ENCODE assay signal across 19 cellular contexts in genomic region chr14:100738269-100738691, GRCh38. TPM values are rescaled to one million over a fixed set of nuclear protein-coding genes. Genes with fewer than 3 reads are reported as not detected.
"Had no signal": no experiment of that assay in that cellular context is flagged by ENCODE, and none has a peak within 500 bp of the region (broad histone marks: within the 10 kb centered on the region; RNA-seq: fewer than 3 reads in every experiment).

No MANE protein-coding gene starts in this region.

- H3K27ac Mint-ChIP-seq: activated naive CD4-positive, alpha-beta T cell treated with anti-CD3 and anti-CD28 coated beads, Interleukin-2, amount 50 U/mL, for 24 hours; stimulated activated memory B cell treated with anti-CD40 and anti-IgM and Interleukin-4, amounts not matched to agents 10 μg/mL and 1 μg/mL and 100 μg/mL, for 72 hours had no signal

- DNase-seq: activated CD4-positive, CD25-positive, alpha-beta regulatory T cell; activated T-cell treated with anti-CD3 and anti-CD28 coated beads for 4 hours; midbrain; stimulated activated CD4-positive, alpha-beta T cell treated with anti-CD3 and anti-CD28 coated beads, Interleukin-2, amount 100 ng/mL, for 48 hours; SW 1271; thyroid gland had no signal

- H3K36me3 ChIP-seq: cardiac muscle cell, neural progenitor cell, ovary, thyroid gland had no signal

- H3K27me3 Mint-ChIP-seq: stimulated activated memory B cell treated with anti-CD40 and anti-IgM and Interleukin-4, amounts not matched to agents 10 μg/mL and 1 μg/mL and 100 μg/mL, for 72 hours had no signal

- ATAC-seq: stimulated activated memory B cell treated with anti-CD40 and anti-IgM and Interleukin-4, amounts not matched to agents 10 μg/mL and 1 μg/mL and 100 μg/mL, for 72 hours had no signal

- H3K36me3 Mint-ChIP-seq: activated naive CD4-positive, alpha-beta T cell treated with anti-CD3 and anti-CD28 coated beads, Interleukin-2, amount 50 U/mL, for 24 hours; stimulated activated memory B cell treated with anti-CD40 and anti-IgM and Interleukin-4, amounts not matched to agents 10 μg/mL and 1 μg/mL and 100 μg/mL, for 72 hours had no signal

- H3K9me3 ChIP-seq: adrenal gland, ovary, thyroid gland had no signal

- H3K4me3 ChIP-seq: adrenal gland, cardiac muscle cell, dorsolateral prefrontal cortex, neural progenitor cell, ovary, thyroid gland had no signal

- H3K4me1 Mint-ChIP-seq: activated naive CD4-positive, alpha-beta T cell treated with anti-CD3 and anti-CD28 coated beads, Interleukin-2, amount 50 U/mL, for 24 hours; stimulated activated memory B cell treated with anti-CD40 and anti-IgM and Interleukin-4, amounts not matched to agents 10 μg/mL and 1 μg/mL and 100 μg/mL, for 72 hours had no signal

- H3K4me3 Mint-ChIP-seq: activated naive CD4-positive, alpha-beta T cell treated with anti-CD3 and anti-CD28 coated beads, Interleukin-2, amount 50 U/mL, for 24 hours; neural progenitor cell; stimulated activated memory B cell treated with anti-CD40 and anti-IgM and Interleukin-4, amounts not matched to agents 10 μg/mL and 1 μg/mL and 100 μg/mL, for 72 hours had no signal

- H3K4me1 ChIP-seq: adrenal gland, neural progenitor cell had no signal

- H3K27ac ChIP-seq: adrenal gland, cardiac muscle cell, dorsolateral prefrontal cortex, neural progenitor cell, ovary, thyroid gland had no signal

- FAIRE-seq: endometrium, urothelium cell line had no signal

- H3K9me3 Mint-ChIP-seq: activated naive CD4-positive, alpha-beta T cell treated with anti-CD3 and anti-CD28 coated beads, Interleukin-2, amount 50 U/mL, for 24 hours; neural progenitor cell; stimulated activated memory B cell treated with anti-CD40 and anti-IgM and Interleukin-4, amounts not matched to agents 10 μg/mL and 1 μg/mL and 100 μg/mL, for 72 hours had no signal

- H3K27me3 ChIP-seq: adrenal gland, cardiac muscle cell, neural progenitor cell, ovary, thyroid gland had no signal

RNA-seq across cellular contexts. Expression of gene DLK1, which starts 11.6 kb away (rescaled TPM):
- total RNA-seq: kidney epithelial cell; lower leg skin; myocyte; T-helper 2 cell treated with Interferon-gamma antibody and Interleukin-4, amounts not matched to agents 100 ng/mL and 5 ng/mL, for 36 hours had no signal
